In genomic region chr1:7491089-7491817, GRCh38 we compare ENCODE assay signal across 9 cellular contexts.
A peak's percentile ranks its signal among the peaks of the same experiment; 100 is the strongest.
DNase-seq lines count a peak whose midpoint lies in the region; TF ChIP-seq lines count a peak whose summit lies in the region.
"Had no signal": no experiment of that assay in that cellular context is flagged by ENCODE, and none has a peak within 500 bp of the region (broad histone marks: within the 10 kb centered on the region; RNA-seq: fewer than 3 reads in every experiment).

No MANE protein-coding gene starts in this region.

- no peak overlapping the region for H3K9ac ChIP-seq in mesendoderm (ENCODE audit: low read length)

- H3K56ac ChIP-seq in mesendoderm (ENCODE audit: low read length) = no peak overlapping the region

- no peak overlapping the region for H3K4ac ChIP-seq in mesendoderm (ENCODE audit: low read depth, low read length)

- no peak for TF ChIP-seq EP300 in ovary (IDR thresholded peaks at IDR 0.05)

- H2BK15ac ChIP-seq in mesendoderm (replicated peaks; ENCODE audit: low read depth) = no peak overlapping the region

- no peaks in the 10 kb centered on the region for H3K79me2 ChIP-seq in mesendoderm (ENCODE audit: control insufficient read depth, insufficient read depth, low read length)

- no peaks in the 10 kb centered on the region for H3K27me3 ChIP-seq in ovary
- no peaks in the 10 kb centered on the region for H3K27me3 ChIP-seq in mesendoderm (ENCODE audit: insufficient read depth, low read length, poor library complexity)

- H3K4me3 ChIP-seq in epithelial cell of proximal tubule (ENCODE audit: low read depth, low read length) = peak overlapping the region; percentile 17
- no peak overlapping the region for H3K4me3 ChIP-seq in ovary
- no peak overlapping the region for H3K4me3 ChIP-seq in mesendoderm (ENCODE audit: low read length)

- intact Hi-C loops in ovary (cut with DNase I) (no loop called here), head of caudate nucleus (cut with DNase I) (no loop called here)

- no peak overlapping the region for H2BK5ac ChIP-seq in mesendoderm (ENCODE audit: low read length)

- H3K36me3 ChIP-seq in ovary = no peaks in the 10 kb centered on the region
- H3K36me3 ChIP-seq in mesendoderm (ENCODE audit: control insufficient read depth, insufficient read depth, low read length) = no peaks in the 10 kb centered on the region

- DNase-seq in GM03348 (ENCODE audit: low spot score) (peak; percentile 45), NCI-H2227 (lab: John Stamatoyannopoulos, UW; ENCODE audit: unreplicated experiment) (peak; percentile 89), epithelial cell of proximal tubule (ENCODE audit: low read depth) (peak; percentile 56), ovary (peak in 3 of 5 donors; percentile 47 to 71 (median 57)), mesendoderm (no peak), head of caudate nucleus (no peak), HPDE6-E6E7 (ENCODE audit: extremely low spot score) (no peak), T1000 (lab: John Stamatoyannopoulos, UW) (no peak)

- H2AK5ac ChIP-seq in mesendoderm (ENCODE audit: low read length) = no peak overlapping the region

- H2BK120ac ChIP-seq in mesendoderm (ENCODE audit: low read depth, low read length) = no peak overlapping the region

- H4K8ac ChIP-seq in mesendoderm (ENCODE audit: low read depth, low read length) = no peak overlapping the region

- H3K27ac ChIP-seq in ovary = peak overlapping the region; percentile 22 to 27
- H3K27ac ChIP-seq in mesendoderm (ENCODE audit: low read depth, low read length) = no peak overlapping the region
- H3K27ac ChIP-seq: foreskin keratinocyte had no signal

- H3K4me1 ChIP-seq in ovary (ENCODE audit: insufficient read depth) (peaks cover 8% of the 10 kb centered on the region), mesendoderm (ENCODE audit: control insufficient read depth, low read depth, low read length) (no peaks in the 10 kb centered on the region)

- H3K79me1 ChIP-seq in mesendoderm (ENCODE audit: low read length) = no peaks in the 10 kb centered on the region

- no peak overlapping the region for H3K4me2 ChIP-seq in mesendoderm (ENCODE audit: low read length)

- H3K18ac ChIP-seq in mesendoderm (ENCODE audit: low read length) = no peak overlapping the region

- no peak overlapping the region for H3K23ac ChIP-seq in mesendoderm (ENCODE audit: low read length)

- WGBS in ovary, 3 donors = 15 to 23% (median 21%) methylated on average over 17 of the region's 17 CpGs
- no CpG with 5 or more reads among the region's 17 CpGs for WGBS in mesendoderm (ENCODE audit: extremely low coverage, insufficient coverage, low lambda C conversion rate)

- TF ChIP-seq CTCF in epithelial cell of proximal tubule (conservative IDR thresholded peaks at IDR 0.05; ENCODE audit: low read depth, low read length) = no peak
- no peak for TF ChIP-seq CTCF in ovary (IDR thresholded peaks at IDR 0.05)

- H3K9me3 ChIP-seq in ovary = no peaks in the 10 kb centered on the region

- TF ChIP-seq POLR2A in ovary (IDR thresholded peaks at IDR 0.05) = no peak

- no peak overlapping the region for H4K5ac ChIP-seq in mesendoderm (ENCODE audit: low read length)

Comparison
In these comparisons a context has a peak if more than half of its experiments do, and no peak if none do; other contexts are left out.
1. DNase-seq: peak in GM03348 (single experiment), NCI-H2227 (single experiment), epithelial cell of proximal tubule (single experiment) and ovary (3 of 5); none in mesendoderm (single experiment), head of caudate nucleus (0 of 42), HPDE6-E6E7 (single experiment) and T1000 (single experiment).